Comparison of ENCODE assay signal across 2 cellular contexts in genomic region chr19:18501832-18502231, GRCh38.
TF ChIP-seq lines count a peak whose summit lies in the region.

No MANE protein-coding gene starts in this region.

TF ChIP-seq in liver, 16 proteins besides CTCF, POLR2A, EP300 and RAD21:
- TF ChIP-seq FOXA1 (IDR thresholded peaks at IDR 0.05) (no peak), RXRA (IDR thresholded peaks at IDR 0.05) (peak in 1 of 2 donors; percentile 21), GABPA (IDR thresholded peaks at IDR 0.05 in 1 of 2, conservative IDR thresholded peaks at IDR 0.05 in 1 of 2) (no peak)
TF ChIP-seq in liver: peak in this region for 1.

TF ChIP-seq in HepG2, 621 proteins besides CTCF, POLR2A, EP300 and RAD21:
- TF ChIP-seq U2AF2 (IDR thresholded peaks at IDR 0.05; ENCODE audit: low read depth, low read length) = no peak
- TF ChIP-seq XRCC5 (optimal IDR thresholded peaks at IDR 0.05; ENCODE audit: low read length) = no peak
- TF ChIP-seq, protein P1, sequence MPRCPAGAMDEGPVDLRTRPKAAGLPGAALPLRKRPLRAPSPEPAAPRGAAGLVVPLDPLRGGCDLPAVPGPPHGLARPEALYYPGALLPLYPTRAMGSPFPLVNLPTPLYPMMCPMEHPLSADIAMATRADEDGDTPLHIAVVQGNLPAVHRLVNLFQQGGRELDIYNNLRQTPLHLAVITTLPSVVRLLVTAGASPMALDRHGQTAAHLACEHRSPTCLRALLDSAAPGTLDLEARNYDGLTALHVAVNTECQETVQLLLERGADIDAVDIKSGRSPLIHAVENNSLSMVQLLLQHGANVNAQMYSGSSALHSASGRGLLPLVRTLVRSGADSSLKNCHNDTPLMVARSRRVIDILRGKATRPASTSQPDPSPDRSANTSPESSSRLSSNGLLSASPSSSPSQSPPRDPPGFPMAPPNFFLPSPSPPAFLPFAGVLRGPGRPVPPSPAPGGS (CRISPR knock-in tag; IDR thresholded peaks at IDR 0.05) = no peak
- no peak for TF ChIP-seq ZNF292 (CRISPR knock-in tag; IDR thresholded peaks at IDR 0.05; ENCODE audit: borderline replicate concordance, low read depth)
- TF ChIP-seq SP2 (CRISPR knock-in tag; IDR thresholded peaks at IDR 0.05) = no peak
- TF ChIP-seq CBX1 (IDR thresholded peaks at IDR 0.05; ENCODE audit: low read depth) = no peak
- TF ChIP-seq SALL1 (CRISPR knock-in tag; IDR thresholded peaks at IDR 0.05) = no peak
- TF ChIP-seq MEIS1 (CRISPR knock-in tag; IDR thresholded peaks at IDR 0.05; ENCODE audit: borderline replicate concordance) = no peak
- no peak for TF ChIP-seq MLXIP (CRISPR knock-in tag; IDR thresholded peaks at IDR 0.05; ENCODE audit: borderline replicate concordance)
- no peak for TF ChIP-seq NFKBIZ (CRISPR knock-in tag; IDR thresholded peaks at IDR 0.05)
- TF ChIP-seq ZSCAN29 (CRISPR knock-in tag; conservative IDR thresholded peaks at IDR 0.05) = no peak
TF ChIP-seq in HepG2: peak in this region for 0.
